13 cellular contexts compared by ENCODE assay signal in genomic region chr16:88447881-88448280, GRCh38. TPM values are rescaled to one million over a fixed set of nuclear protein-coding genes. Genes with fewer than 3 reads are reported as not detected.
A peak's percentile ranks its signal among the peaks of the same experiment; 100 is the strongest.
DNase-seq lines count a peak whose midpoint lies in the region; ATAC-seq and TF ChIP-seq lines count a peak whose summit lies in the region.
"Had no signal": no experiment of that assay in that cellular context is flagged by ENCODE, and none has a peak within 500 bp of the region (broad histone marks: within the 10 kb centered on the region; RNA-seq: fewer than 3 reads in every experiment).

No MANE protein-coding gene starts in this region.

- CTCF ChIA-PET in OCI-LY7 (lab: Charles Lee; ENCODE audit: unreplicated experiment): no interaction called here

- peaks cover 0 to 16% (median 0%) of the 10 kb centered on the region in 11 experiments; a peak in 4 of 22 replicates for H4K20me1 ChIP-seq in BLaER1 treated with 17β-estradiol and CSF1 and Interleukin-3, amounts not matched to agents 10 nM and 100 nM
- no peaks in the 10 kb centered on the region for H4K20me1 ChIP-seq in OCI-LY7 (ENCODE audit: insufficient read depth, low read length)

- DNase-seq in OCI-LY7 (ENCODE audit: low spot score) (no peak), neuronal stem cell (ENCODE audit: low spot score) (no peak), D341Med (ENCODE audit: low spot score) (no peak), SK-N-DZ (ENCODE audit: low spot score) (no peak)
- DNase-seq: ACHN; CD8-positive, alpha-beta T cell; DMS79; GDM1; HCEC 1CT had no signal

- no peak overlapping the region for H2BK15ac ChIP-seq in neuronal stem cell (ENCODE audit: low read length)

- no peaks in the 10 kb centered on the region for H3K27me3 ChIP-seq in BLaER1 treated with 17β-estradiol and CSF1 and Interleukin-3, amounts not matched to agents 10 nM and 100 nM
- H3K27me3 ChIP-seq in neuronal stem cell (ENCODE audit: control insufficient read depth in 3 of 3, insufficient read depth in 3 of 3, low read depth in 1 of 3, low read length in 3 of 3): peaks cover 0 to 81% (median 13%) of the 10 kb centered on the region in 3 experiments

- H2BK5ac ChIP-seq in neuronal stem cell (ENCODE audit: low read length): no peak overlapping the region

- ATAC-seq in GM18867 (IDR thresholded peaks at IDR 0.05; ENCODE audit: unreplicated experiment): no peak
- ATAC-seq: CD8-positive, alpha-beta T cell; GM23338 had no signal

- no peak overlapping the region for H3K23ac ChIP-seq in neuronal stem cell (ENCODE audit: low read depth, low read length, poor library complexity)

- H3K79me1 ChIP-seq in neuronal stem cell (ENCODE audit: low read depth, low read length): no peaks in the 10 kb centered on the region

- no peak overlapping the region for H4K8ac ChIP-seq in neuronal stem cell (ENCODE audit: low read depth, low read length)

- BruUV-seq in OCI-LY7 (replicated peaks; lab: Mats Ljungman, UMichigan): no TSS peak

- H3K27ac ChIP-seq in BLaER1 treated with 17β-estradiol and CSF1 and Interleukin-3, amounts not matched to agents 10 nM and 100 nM: peak overlapping the region in 5 of 11 experiments; percentile 15 to 60 (median 41); a peak in 7 of 22 replicates
- H3K27ac ChIP-seq in OCI-LY7 (ENCODE audit: low read depth, low read length, poor library complexity, severe bottlenecking): no peak overlapping the region
- no peak overlapping the region for H3K27ac ChIP-seq in neuronal stem cell (replicated peaks; ENCODE audit: low read length)
- H3K27ac ChIP-seq: HL-60 had no signal

- POLR2A ChIA-PET in OCI-LY7 (lab: Charles Lee): no interaction called here

- H2BK120ac ChIP-seq in neuronal stem cell (ENCODE audit: low read depth, low read length): peak overlapping the region; percentile 91

- intact Hi-C loops in OCI-LY7 (cut with micrococcal nuclease; ENCODE audit: unreplicated experiment): no loop called here

- H3K4ac ChIP-seq in neuronal stem cell (ENCODE audit: low read length): no peak overlapping the region

- H2BK12ac ChIP-seq in neuronal stem cell (ENCODE audit: low read length): no peak overlapping the region

- H3K79me2 ChIP-seq in OCI-LY7 (ENCODE audit: insufficient read depth, low read depth, low read length): no peaks in the 10 kb centered on the region

- H3K9me2 ChIP-seq in OCI-LY7 (ENCODE audit: insufficient read depth, low read length): no peaks in the 10 kb centered on the region

- no peaks in the 10 kb centered on the region for H3K9me3 ChIP-seq in BLaER1 treated with 17β-estradiol and CSF1 and Interleukin-3, amounts not matched to agents 10 nM and 100 nM (replicated peaks in 1 of 11)
- H3K9me3 ChIP-seq in OCI-LY7 (ENCODE audit: low read length) (no peaks in the 10 kb centered on the region), neuronal stem cell (replicated peaks in 1 of 2; ENCODE audit: control insufficient read depth in 2 of 2, insufficient read depth in 1 of 2, low read depth in 1 of 2, low read length in 2 of 2) (no peaks in the 10 kb centered on the region)

- WGBS in neuronal stem cell (ENCODE audit: extremely low coverage in 2 of 2, insufficient read length in 2 of 2, insufficient replicate concordance in 1 of 2), 2 donors: no CpG with 5 or more reads among the region's 5 CpGs

- H2AK5ac ChIP-seq in neuronal stem cell (ENCODE audit: low read depth, low read length): no peak overlapping the region

- no peak overlapping the region for H4K91ac ChIP-seq in neuronal stem cell (ENCODE audit: low read depth, low read length, poor library complexity)

- H3K9ac ChIP-seq in BLaER1 treated with 17β-estradiol and CSF1 and Interleukin-3, amounts not matched to agents 10 nM and 100 nM: peak overlapping the region in 7 of 11 experiments; percentile 4 to 56 (median 27); a peak in 8 of 22 replicates
- no peak overlapping the region for H3K9ac ChIP-seq in neuronal stem cell (ENCODE audit: low read depth, low read length, poor library complexity)

- H3K4me3 ChIP-seq in BLaER1 treated with 17β-estradiol and CSF1 and Interleukin-3, amounts not matched to agents 10 nM and 100 nM: no peak overlapping the region
- no peak overlapping the region for H3K4me3 ChIP-seq in OCI-LY7 (ENCODE audit: low read depth, low read length, poor library complexity, severe bottlenecking)
- H3K4me3 ChIP-seq in neuronal stem cell (ENCODE audit: low read length in 2 of 2): no peak overlapping the region
- H3K4me3 ChIP-seq: GM23338 had no signal

- H3K4me1 ChIP-seq in BLaER1 treated with 17β-estradiol and CSF1 and Interleukin-3, amounts not matched to agents 10 nM and 100 nM: peaks cover 32 to 62% (median 52%) of the 10 kb centered on the region in 10 experiments
- H3K4me1 ChIP-seq in OCI-LY7 (ENCODE audit: insufficient read depth, low read length, poor library complexity, severe bottlenecking) (peaks cover 23% of the 10 kb centered on the region), neuronal stem cell (ENCODE audit: control insufficient read depth in 2 of 2, insufficient read depth in 1 of 2, low read depth in 1 of 2, low read length in 2 of 2) (peaks cover 5 to 7% of the 10 kb centered on the region in 2 donors)

- no peak for TF ChIP-seq CTCF in OCI-LY7 (conservative IDR thresholded peaks at IDR 0.05; ENCODE audit: low read length)

- peak overlapping the region; percentile 11 for H3K18ac ChIP-seq in neuronal stem cell (ENCODE audit: low read length)

- H3K36me3 ChIP-seq in BLaER1 treated with 17β-estradiol and CSF1 and Interleukin-3, amounts not matched to agents 10 nM and 100 nM: no peaks in the 10 kb centered on the region
- H3K36me3 ChIP-seq in OCI-LY7 (ENCODE audit: insufficient read depth, low read length): no peaks in the 10 kb centered on the region
- no peaks in the 10 kb centered on the region for H3K36me3 ChIP-seq in neuronal stem cell (replicated peaks in 1 of 2; ENCODE audit: control insufficient read depth in 2 of 2, insufficient read depth in 2 of 2, low read length in 2 of 2)

- H3K4me2 ChIP-seq in BLaER1 treated with 17β-estradiol and CSF1 and Interleukin-3, amounts not matched to agents 10 nM and 100 nM: peak overlapping the region; percentile 60 to 92 (median 79)
- H3K4me2 ChIP-seq in OCI-LY7 (ENCODE audit: low read length): no peak overlapping the region
- no peak overlapping the region for H3K4me2 ChIP-seq in neuronal stem cell (ENCODE audit: insufficient read depth, low read length, poor library complexity, severe bottlenecking)
- H3K4me2 ChIP-seq: GM23338 had no signal

- H2AFZ ChIP-seq in OCI-LY7 (ENCODE audit: low read length): peak overlapping the region; percentile 60; the same call in 1 of the 2 replicates
- no peak overlapping the region for H2AFZ ChIP-seq in neuronal stem cell (ENCODE audit: low read length)
- H2AFZ ChIP-seq: GM23338 had no signal

- H3K14ac ChIP-seq in neuronal stem cell (ENCODE audit: low read length): peak overlapping the region; percentile 56

RNA-seq across cellular contexts. Expression of gene ZFPM1, which starts 5.2 kb away (rescaled TPM):
- 0.98 and 2.1 TPM in 2 replicates for total RNA-seq in OCI-LY7 (2014; rRNA removed; shearing (Covaris generic))
- 11.9 and 14.2 TPM in 2 replicates for total RNA-seq in OCI-LY7 (2022)
- 3.8 TPM for polyA plus RNA-seq in neuronal stem cell (2013, experiment 1 of 2)
- 4.0 TPM for polyA plus RNA-seq in neuronal stem cell (2013, experiment 2 of 2)
- 2.1 and 2.4 TPM in 2 replicates for polyA plus RNA-seq in SK-N-DZ (2014; cell fraction: cytosol; rRNA removed)
- 1.6 and 3.0 TPM in 2 replicates for polyA plus RNA-seq in SK-N-DZ (2014; cell fraction: nucleus; rRNA removed)

Comparison
In these comparisons a context has a peak if more than half of its experiments do, and no peak if none do; other contexts are left out.
1. H3K4me2 ChIP-seq: peak in BLaER1 treated with 17β-estradiol and CSF1 and Interleukin-3, amounts not matched to agents 10 nM and 100 nM (11 of 11); none in OCI-LY7 (single experiment) and neuronal stem cell (single experiment).